ENCODE assay signal across 9 cellular contexts in genomic region chr15:68204776-68205557, GRCh38. TPM values are rescaled to one million over a fixed set of nuclear protein-coding genes. Genes with fewer than 3 reads are reported as not detected.
DNase-seq lines count a peak whose midpoint lies in the region; ATAC-seq and TF ChIP-seq lines count a peak whose summit lies in the region.
"Had no signal": no experiment of that assay in that cellular context is flagged by ENCODE, and none has a peak within 500 bp of the region (broad histone marks: within the 10 kb centered on the region; RNA-seq: fewer than 3 reads in every experiment).

Gene CALML4 (minus strand): TSS chr15:68205332. CDS start chr15:68205247, 85 bp downstream.

- peaks cover 15% of the 10 kb centered on the region for H3K4me1 Mint-ChIP-seq in CD8-positive, alpha-beta T cell (ENCODE audit: low read depth)

- H3K9me3 Mint-ChIP-seq in CD8-positive, alpha-beta T cell = no peaks in the 10 kb centered on the region

- no peaks in the 10 kb centered on the region for H3K27me3 ChIP-seq in CD8-positive, alpha-beta T cell (ENCODE audit: insufficient read depth, low read length)
- H3K27me3 ChIP-seq in neuronal stem cell (ENCODE audit: control insufficient read depth in 3 of 3, insufficient read depth in 3 of 3, low read depth in 1 of 3, low read length in 3 of 3) (no peaks in the 10 kb centered on the region), trophoblast cell (ENCODE audit: insufficient read depth, low read length) (no peaks in the 10 kb centered on the region)

- peaks cover 12% of the 10 kb centered on the region for H3K79me1 ChIP-seq in neuronal stem cell (ENCODE audit: low read depth, low read length)
- no peaks in the 10 kb centered on the region for H3K79me1 ChIP-seq in trophoblast cell (ENCODE audit: low read length)

- H3K9ac ChIP-seq in neuronal stem cell (ENCODE audit: low read depth, low read length, poor library complexity) = no peak within 1 kb of the TSS
- H3K9ac ChIP-seq in trophoblast cell (ENCODE audit: low read length) = no peak within 1 kb of the TSS

- H4K91ac ChIP-seq in neuronal stem cell (ENCODE audit: low read depth, low read length, poor library complexity) = no peak within 1 kb of the TSS
- no peak within 1 kb of the TSS for H4K91ac ChIP-seq in trophoblast cell (ENCODE audit: low read depth, low read length)

- H4K8ac ChIP-seq in neuronal stem cell (ENCODE audit: low read depth, low read length) (no peak within 1 kb of the TSS), trophoblast cell (ENCODE audit: low read depth, low read length) (no peak within 1 kb of the TSS)

- no peak for DNase-seq in CD8-positive, alpha-beta T cell
- DNase-seq in NCI-H2171 treated with DMSO at 0.1 percent for 48 hours (lab: John Stamatoyannopoulos, UW) = peak; percentile 57
- DNase-seq in neuronal stem cell (ENCODE audit: low spot score) = no peak
- DNase-seq in NCI-H187 treated with DMSO at 0.1 percent for 48 hours (lab: John Stamatoyannopoulos, UW) = no peak
- no peak for DNase-seq in trophoblast cell
- no peak for DNase-seq in T1000 (lab: John Stamatoyannopoulos, UW)

- ATAC-seq in CD8-positive, alpha-beta T cell = no peak
- peak; percentile 41 for ATAC-seq in esophagus mucosa
- ATAC-seq in GM21423 (IDR thresholded peaks at IDR 0.05; ENCODE audit: unreplicated experiment) = no peak
- ATAC-seq: GM12878 had no signal

- no peak within 1 kb of the TSS for H3K27ac ChIP-seq in CD8-positive, alpha-beta T cell (ENCODE audit: low read depth, low read length)
- H3K27ac ChIP-seq in neuronal stem cell (replicated peaks; ENCODE audit: low read length) (no peak within 1 kb of the TSS), trophoblast cell (ENCODE audit: low read depth, low read length) (no peak within 1 kb of the TSS)

- WGBS in neuronal stem cell (ENCODE audit: extremely low coverage in 2 of 2, insufficient read length in 2 of 2, insufficient replicate concordance in 1 of 2), 2 donors = no CpG with 5 or more reads among the region's 16 CpGs
- no CpG with 5 or more reads among the region's 16 CpGs for WGBS in trophoblast cell (ENCODE audit: extremely low coverage, insufficient coverage, insufficient read length)

- no peak within 1 kb of the TSS for H4K12ac ChIP-seq in trophoblast cell (ENCODE audit: low read depth, low read length)

- H2BK5ac ChIP-seq in neuronal stem cell (ENCODE audit: low read length) (no peak within 1 kb of the TSS), trophoblast cell (ENCODE audit: low read depth, low read length, poor library complexity) (no peak within 1 kb of the TSS)

- intact Hi-C loops in CD8-positive, alpha-beta T cell (cut with DNase I, micrococcal nuclease) = no loop called here

- H2AFZ ChIP-seq in neuronal stem cell (ENCODE audit: low read length) (no peak within 1 kb of the TSS), trophoblast cell (ENCODE audit: insufficient read depth, low read length, poor library complexity) (no peak within 1 kb of the TSS)

- H3K14ac ChIP-seq in neuronal stem cell (ENCODE audit: low read length) = no peak within 1 kb of the TSS
- H3K14ac ChIP-seq in trophoblast cell (ENCODE audit: low read length) = no peak within 1 kb of the TSS

- H3K36me3 Mint-ChIP-seq in CD8-positive, alpha-beta T cell = no peaks in the 10 kb centered on the region

- no peak within 1 kb of the TSS for H3K4me3 ChIP-seq in CD8-positive, alpha-beta T cell (ENCODE audit: low read depth, low read length)
- H3K4me3 ChIP-seq in neuronal stem cell (ENCODE audit: low read length in 2 of 2) = no peak within 1 kb of the TSS
- H3K4me3 ChIP-seq in trophoblast cell (ENCODE audit: low read depth, low read length) = no peak within 1 kb of the TSS
- H3K4me3 ChIP-seq: GM12878 had no signal

- peak within 1 kb of the TSS; percentile 69 for H2BK15ac ChIP-seq in neuronal stem cell (ENCODE audit: low read length)

- TF ChIP-seq CTCF in CD8-positive, alpha-beta T cell (IDR thresholded peaks at IDR 0.05) = no peak

- POLR2A ChIA-PET in CD8-positive, alpha-beta T cell (lab: Charles Lee) = no interaction called here

- peak within 1 kb of the TSS; percentile 45 for H3K27ac Mint-ChIP-seq in CD8-positive, alpha-beta T cell

- peak within 1 kb of the TSS; percentile 81 for H3K18ac ChIP-seq in neuronal stem cell (ENCODE audit: low read length)
- H3K18ac ChIP-seq in trophoblast cell (ENCODE audit: low read length) = no peak within 1 kb of the TSS

- H2BK120ac ChIP-seq in neuronal stem cell (ENCODE audit: low read depth, low read length) (no peak within 1 kb of the TSS), trophoblast cell (ENCODE audit: insufficient read depth, low read length, poor library complexity) (no peak within 1 kb of the TSS)

- H3K36me3 ChIP-seq in CD8-positive, alpha-beta T cell (ENCODE audit: insufficient read depth, low read length) = no peaks in the 10 kb centered on the region
- peaks cover 6 to 43% of the 10 kb centered on the region in 2 donors for H3K36me3 ChIP-seq in neuronal stem cell (replicated peaks in 1 of 2; ENCODE audit: control insufficient read depth in 2 of 2, insufficient read depth in 2 of 2, low read length in 2 of 2)
- H3K36me3 ChIP-seq in trophoblast cell (ENCODE audit: control insufficient read depth in 1 of 2, insufficient read depth in 2 of 2, low read length in 2 of 2) = peaks cover 9 to 12% of the 10 kb centered on the region in 2 experiments

- H3K23ac ChIP-seq in neuronal stem cell (ENCODE audit: low read depth, low read length, poor library complexity) = no peak within 1 kb of the TSS
- no peak within 1 kb of the TSS for H3K23ac ChIP-seq in trophoblast cell (ENCODE audit: low read length)

- CTCF ChIA-PET in CD8-positive, alpha-beta T cell (lab: Charles Lee) = no interaction called here

- H3K4me1 ChIP-seq in CD8-positive, alpha-beta T cell (ENCODE audit: insufficient read depth, low read length) = peaks cover 13% of the 10 kb centered on the region
- H3K4me1 ChIP-seq in neuronal stem cell (ENCODE audit: control insufficient read depth in 2 of 2, insufficient read depth in 1 of 2, low read depth in 1 of 2, low read length in 2 of 2) = peaks cover 5 to 34% of the 10 kb centered on the region in 2 donors
- H3K4me1 ChIP-seq in trophoblast cell (ENCODE audit: control insufficient read depth in 1 of 2, insufficient read depth in 2 of 2, low read length in 2 of 2) = peaks cover 0 to 8% of the 10 kb centered on the region in 2 experiments

- no peaks in the 10 kb centered on the region for H3K79me2 ChIP-seq in trophoblast cell (ENCODE audit: control insufficient read depth, insufficient read depth, low read length, poor library complexity)

- H3K4me2 ChIP-seq in neuronal stem cell (ENCODE audit: insufficient read depth, low read length, poor library complexity, severe bottlenecking) (no peak within 1 kb of the TSS), trophoblast cell (ENCODE audit: low read length) (no peak within 1 kb of the TSS)

- no peak within 1 kb of the TSS for H3K4me3 Mint-ChIP-seq in CD8-positive, alpha-beta T cell

- H3K4ac ChIP-seq in neuronal stem cell (ENCODE audit: low read length) = no peak within 1 kb of the TSS
- H3K4ac ChIP-seq in trophoblast cell (ENCODE audit: low read depth, low read length) = no peak within 1 kb of the TSS

- H2AK5ac ChIP-seq in neuronal stem cell (ENCODE audit: low read depth, low read length) (peak within 1 kb of the TSS; percentile 54), trophoblast cell (ENCODE audit: low read length) (no peak within 1 kb of the TSS)

- H3K27me3 Mint-ChIP-seq in CD8-positive, alpha-beta T cell (ENCODE audit: low read depth) = no peaks in the 10 kb centered on the region

- no peaks in the 10 kb centered on the region for H3K9me3 ChIP-seq in CD8-positive, alpha-beta T cell (ENCODE audit: low read length)
- no peaks in the 10 kb centered on the region for H3K9me3 ChIP-seq in neuronal stem cell (replicated peaks in 1 of 2; ENCODE audit: control insufficient read depth in 2 of 2, insufficient read depth in 1 of 2, low read depth in 1 of 2, low read length in 2 of 2)
- no peaks in the 10 kb centered on the region for H3K9me3 ChIP-seq in trophoblast cell (ENCODE audit: insufficient read depth, low read depth, low read length)

- H2BK12ac ChIP-seq in neuronal stem cell (ENCODE audit: low read length) (no peak within 1 kb of the TSS), trophoblast cell (ENCODE audit: low read length) (no peak within 1 kb of the TSS)

RNA-seq across cellular contexts. Expression of gene CALML4, which starts in this region (rescaled TPM):
- total RNA-seq in CD8-positive, alpha-beta T cell = under 1 TPM; 0.68 to 1.00 TPM
- total RNA-seq in esophagus mucosa = 2.9 TPM
- 26.8 TPM for polyA plus RNA-seq in neuronal stem cell (2013, experiment 1 of 2)
- 28.4 TPM for polyA plus RNA-seq in neuronal stem cell (2013, experiment 2 of 2)
- polyA plus RNA-seq in trophoblast cell (2013) = 9.6 and 10.6 TPM in 2 replicates
